ENCODE assay signal across 12 cellular contexts in the genomic region with DNA sequence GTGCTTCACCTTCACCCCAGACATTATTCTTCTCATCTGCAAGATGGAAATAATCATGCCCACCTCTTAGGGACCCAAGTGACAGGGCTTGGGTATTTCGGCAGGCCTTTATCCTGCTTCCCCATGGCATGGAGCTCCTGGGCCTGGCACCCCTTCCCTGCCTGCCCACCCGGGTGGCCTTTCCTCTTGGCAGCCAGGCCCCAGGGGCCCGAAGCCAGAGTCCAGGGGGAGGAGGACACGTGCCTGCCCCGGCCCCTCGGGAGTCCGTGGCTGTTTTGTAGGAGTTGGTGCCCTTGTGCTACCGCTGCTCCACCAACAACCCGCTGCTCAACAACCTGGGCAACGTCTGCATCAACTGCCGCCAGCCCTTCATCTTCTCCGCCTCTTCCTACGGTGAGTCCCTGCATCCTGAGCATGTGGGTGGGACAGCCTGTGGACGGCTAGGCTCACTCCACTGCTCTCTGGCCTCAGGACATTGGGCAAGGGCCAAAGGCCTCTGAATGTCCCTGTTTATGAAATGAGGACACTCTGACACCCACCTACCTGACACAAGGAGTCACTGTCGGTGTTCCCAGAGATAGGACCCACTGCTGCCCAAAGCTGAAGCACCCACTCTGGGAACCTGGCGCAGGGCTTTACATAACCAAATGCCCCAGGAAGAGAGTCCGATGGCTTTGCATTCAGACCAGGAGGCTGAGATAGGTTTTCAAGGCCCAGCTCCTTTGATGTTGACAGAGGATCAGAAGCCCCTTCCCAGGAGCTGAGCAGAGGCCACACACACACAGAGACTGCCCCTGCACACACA. TPM values are rescaled to one million over a fixed set of nuclear protein-coding genes. Genes with fewer than 3 reads are reported as not detected.
DNase-seq lines count a peak whose midpoint lies in the region; ATAC-seq, FAIRE-seq and TF ChIP-seq lines count a peak whose summit lies in the region.
"Not testable (repeated sequence)": the region's sequence is repeated elsewhere in the genome, so short reads cannot be mapped to it uniquely, and the experiment has no call there.
"Had no signal": no experiment of that assay in that cellular context is flagged by ENCODE, and none has a peak within 500 bp of the region (broad histone marks: within the 10 kb centered on the region; RNA-seq: fewer than 3 reads in every experiment).

No MANE protein-coding gene starts in this region.

- TF ChIP-seq EP300 in A549 (IDR thresholded peaks at IDR 0.05); upper lobe of left lung (IDR thresholded peaks at IDR 0.05): not testable (repeated sequence)

- H3K79me2 ChIP-seq in neural progenitor cell (ENCODE audit: low read depth) = peaks cover 40% of the 10 kb centered on the region

- H3K4me1 Mint-ChIP-seq in activated naive CD8-positive, alpha-beta T cell treated with anti-CD3 and anti-CD28 coated beads for 36 hours = peaks cover 19% of the 10 kb centered on the region
- H3K4me1 Mint-ChIP-seq in effector memory CD8-positive, alpha-beta T cell (ENCODE audit: low read depth in 2 of 2) = peaks cover 28 to 30% of the 10 kb centered on the region in 2 donors
- peaks cover 28% of the 10 kb centered on the region for H3K4me1 Mint-ChIP-seq in neural progenitor cell

- CTCF ChIA-PET in A549 (lab: Yijun Ruan, JAX) = interaction anchor here (0.6 kb wide), 1 partner anchor 79 kb away, joined by 4 read pairs; no protein-coding TSS in a partner anchor

- H4K20me1 ChIP-seq in neural progenitor cell (ENCODE audit: low read depth) = peaks cover 22% of the 10 kb centered on the region

- H3K36me3 Mint-ChIP-seq in activated naive CD8-positive, alpha-beta T cell treated with anti-CD3 and anti-CD28 coated beads for 36 hours = peaks cover 25% of the 10 kb centered on the region
- H3K36me3 Mint-ChIP-seq in effector memory CD8-positive, alpha-beta T cell (ENCODE audit: insufficient read depth) = peaks cover 50% of the 10 kb centered on the region
- peaks cover 11% of the 10 kb centered on the region for H3K36me3 Mint-ChIP-seq in neural progenitor cell

- H3K4me1 ChIP-seq in A549 (peaks cover 78% of the 10 kb centered on the region), NT2/D1 (ENCODE audit: insufficient read depth, insufficient read length) (peaks cover 11% of the 10 kb centered on the region), left ventricle myocardium inferior (peaks cover 71% of the 10 kb centered on the region), right lobe of liver (peaks cover 0 to 30% (median 2%) of the 10 kb centered on the region in 4 donors), upper lobe of left lung (peaks cover 23 to 65% (median 26%) of the 10 kb centered on the region in 4 donors)
- H3K4me1 ChIP-seq in neural progenitor cell = not testable (repeated sequence)

- peak overlapping the region; percentile 29 for H3K27ac Mint-ChIP-seq in activated naive CD8-positive, alpha-beta T cell treated with anti-CD3 and anti-CD28 coated beads for 36 hours
- H3K27ac Mint-ChIP-seq in effector memory CD8-positive, alpha-beta T cell = peak overlapping the region; percentile 23 to 54
- H3K27ac Mint-ChIP-seq in neural progenitor cell = peak overlapping the region; percentile 2

- H3K27me3 ChIP-seq in NT2/D1 (ENCODE audit: insufficient read depth, insufficient read length); left ventricle myocardium inferior (ENCODE audit: low read depth); right lobe of liver; neural progenitor cell; upper lobe of left lung: not testable (repeated sequence)

- TF ChIP-seq RAD21 in A549 (conservative IDR thresholded peaks at IDR 0.05 in 1 of 2, IDR thresholded peaks at IDR 0.05 in 1 of 2) = not testable (repeated sequence)

- TF ChIP-seq CTCF in A549 (IDR thresholded peaks at IDR 0.05); left ventricle myocardium inferior (IDR thresholded peaks at IDR 0.05; ENCODE audit: borderline replicate concordance); right lobe of liver (IDR thresholded peaks at IDR 0.05); neural progenitor cell (IDR thresholded peaks at IDR 0.05); upper lobe of left lung (IDR thresholded peaks at IDR 0.05): not testable (repeated sequence)

- H3K9ac ChIP-seq in NT2/D1 (ENCODE audit: insufficient read length, low read depth) = peak overlapping the region; percentile 57
- not testable (repeated sequence) for H3K9ac ChIP-seq in neural progenitor cell

- TF ChIP-seq POLR2A in A549 (IDR thresholded peaks at IDR 0.05; ENCODE audit: low read length); right lobe of liver (IDR thresholded peaks at IDR 0.05); upper lobe of left lung (IDR thresholded peaks at IDR 0.05): not testable (repeated sequence)

- H3K36me3 ChIP-seq in NT2/D1 (ENCODE audit: insufficient read depth, insufficient read length, low read length) (peaks cover 82% of the 10 kb centered on the region), left ventricle myocardium inferior (peaks cover 52% of the 10 kb centered on the region), right lobe of liver (peaks cover 0 to 26% (median 6%) of the 10 kb centered on the region in 4 donors), upper lobe of left lung (peaks cover 0 to 62% (median 32%) of the 10 kb centered on the region in 4 donors)
- H3K36me3 ChIP-seq in neural progenitor cell = not testable (repeated sequence)

- WGBS in A549 (ENCODE audit: missing lambda C conversion rate) = 86% methylated on average over 5 of the region's 17 CpGs
- whole genome bisulfite sequencing in right lobe of liver (ENCODE audit: insufficient coverage, low coverage, low lambda C conversion rate, missing lambda C conversion rate) = 49% methylated on average over 4 of the region's 17 CpGs
- 80 to 100% methylated on average over 4 of the region's 17 CpGs for WGBS in upper lobe of left lung, 2 donors

- not testable (repeated sequence) for H3K4me3 ChIP-seq in A549; NT2/D1 (ENCODE audit: insufficient read length, low read depth); left ventricle myocardium inferior; right lobe of liver; neural progenitor cell; upper lobe of left lung

- H3K4me2 ChIP-seq in A549 = 0 out of 3 replicates have a peak overlapping the region, but pooled peaks have one; percentile 30
- H3K4me2 ChIP-seq in neural progenitor cell = not testable (repeated sequence)

- H3K9me3 ChIP-seq in A549; NT2/D1 (ENCODE audit: insufficient read depth, low read length); left ventricle myocardium inferior (replicated peaks); right lobe of liver; neural progenitor cell (ENCODE audit: low read depth); upper lobe of left lung: not testable (repeated sequence)

- H3K9me3 Mint-ChIP-seq in activated naive CD8-positive, alpha-beta T cell treated with anti-CD3 and anti-CD28 coated beads for 36 hours; effector memory CD8-positive, alpha-beta T cell; neural progenitor cell: not testable (repeated sequence)

- H3K27ac ChIP-seq in A549 (peak overlapping the region; percentile 86 to 95; a peak in 5 of 6 replicates), left ventricle myocardium inferior (replicated peaks) (peak overlapping the region; percentile 33), upper lobe of left lung (peak overlapping the region in 3 of 4 donors; percentile 44 to 48 (median 46))
- H3K27ac ChIP-seq in right lobe of liver, neural progenitor cell: not testable (repeated sequence)

- intact Hi-C loops in left ventricle myocardium inferior (cut with micrococcal nuclease); right lobe of liver (cut with DNase I): not testable (repeated sequence)

- not testable (repeated sequence) for ATAC-seq in A549; effector memory CD8-positive, alpha-beta T cell (replicated peaks); upper lobe of left lung (ENCODE audit: low FRiP score in 2 of 2)
- ATAC-seq in right lobe of liver = peak in 3 of 4 donors; percentile 51

- POLR2A ChIA-PET in A549 (lab: Yijun Ruan, JAX) = not testable (repeated sequence)

- not testable (repeated sequence) for H3K27me3 Mint-ChIP-seq in activated naive CD8-positive, alpha-beta T cell treated with anti-CD3 and anti-CD28 coated beads for 36 hours; effector memory CD8-positive, alpha-beta T cell; neural progenitor cell (ENCODE audit: insufficient read depth, low read depth)

- not testable (repeated sequence) for DNase-seq in A549 (ENCODE audit: low read depth in 1 of 2, low spot score in 1 of 2); NT2/D1 (ENCODE audit: low read depth, low spot score); activated naive CD8-positive, alpha-beta T cell treated with anti-CD3 and anti-CD28 coated beads for 36 hours; effector memory CD8-positive, alpha-beta T cell; left ventricle myocardium inferior; right lobe of liver; neural progenitor cell (ENCODE audit: low spot score); upper lobe of left lung

- H2AFZ ChIP-seq in neural progenitor cell (replicated peaks) = not testable (repeated sequence)

- FAIRE-seq in A549 (lab: Jason Lieb, UNC) = not testable (repeated sequence)

- not testable (repeated sequence) for H3F3A ChIP-seq in neural progenitor cell (ENCODE audit: low read depth)

- not testable (repeated sequence) for H3K4me3 Mint-ChIP-seq in activated naive CD8-positive, alpha-beta T cell treated with anti-CD3 and anti-CD28 coated beads for 36 hours; effector memory CD8-positive, alpha-beta T cell; neural progenitor cell

RNA-seq across cellular contexts. Expression of gene EFCAB12, which starts 34.5 kb away (rescaled TPM):
- 0.62 and 0.82 TPM in 2 replicates for polyA plus RNA-seq in A549 (2011; rRNA removed)
- polyA plus RNA-seq in A549 (2012; cell fraction: cytosol; rRNA removed) = 0.53 and 0.56 TPM in 2 replicates
- polyA plus RNA-seq in A549 (2012; cell fraction: nucleus; rRNA removed) = 2.4 and 2.8 TPM in 2 replicates
- 0.81 to 1.4 TPM (median 1.1 TPM) in 3 replicates for polyA plus RNA-seq in A549 (2017; fragmentation: RNase III; extraction: RNeasy Plus Mini Kit Qiagen cat#74134 plus additional on column Dnase treatment)
- 1.2 and 1.7 TPM in 2 replicates for polyA minus RNA-seq in A549 (2011; rRNA and poly(A)+ RNA removed)
- under 1 TPM; 0.24 to 0.39 TPM for total RNA-seq in activated naive CD8-positive, alpha-beta T cell treated with anti-CD3 and anti-CD28 coated beads for 36 hours
- not detected for total RNA-seq in left ventricle myocardium inferior
- 1 to 10 TPM in 5 of 6 experiments, under 1 TPM in 1; 0.26 to 4.7 (median 2.0) TPM for total RNA-seq in right lobe of liver
- total RNA-seq in neural progenitor cell (ENCODE audit: low replicate concordance) = 0.13 and 0.22 TPM in 2 replicates
- total RNA-seq in upper lobe of left lung = 10 to 100 TPM in 1 of 6 donors, 1 to 10 TPM in 4, under 1 TPM in 1; 0.72 to 10.5 (median 5.1) TPM
- total RNA-seq: Daoy, GM23248, HT1080 had no signal
- polyA plus RNA-seq: CD14-positive monocyte, GM23248 had no signal

RNA-seq across cellular contexts. Expression of gene MBD4, which starts 45.8 kb away (rescaled TPM):
- polyA plus RNA-seq in A549 (2011; rRNA removed) (38.2 and 49.7 TPM in 2 replicates), A549 (2017; fragmentation: RNase III; extraction: RNeasy Plus Mini Kit Qiagen cat#74134 plus additional on column Dnase treatment) (26.4 to 32.7 TPM (median 31.4 TPM) in 3 replicates)
- polyA plus RNA-seq in A549 (2012; cell fraction: cytosol; rRNA removed) = 12.4 and 13.5 TPM in 2 replicates
- 12.8 and 17.9 TPM in 2 replicates for polyA plus RNA-seq in A549 (2012; cell fraction: nucleus; rRNA removed)
- polyA minus RNA-seq in A549 (2011; rRNA and poly(A)+ RNA removed) = 8.2 and 9.5 TPM in 2 replicates
- total RNA-seq in activated naive CD8-positive, alpha-beta T cell treated with anti-CD3 and anti-CD28 coated beads for 36 hours = 10 to 100 TPM; 48.2 to 51.1 TPM
- total RNA-seq in left ventricle myocardium inferior (18.8 TPM), right lobe of liver (10 to 100 TPM; 16.9 to 26.1 (median 25.3) TPM), neural progenitor cell (ENCODE audit: low replicate concordance) (35.0 and 46.3 TPM in 2 replicates), upper lobe of left lung (10 to 100 TPM; 22.3 to 43.2 (median 34.6) TPM)

RNA-seq across cellular contexts. Expression of gene IFT122, which starts 46.1 kb away (rescaled TPM):
- polyA plus RNA-seq in A549 (2011; rRNA removed) (17.1 and 20.3 TPM in 2 replicates), A549 (2017; fragmentation: RNase III; extraction: RNeasy Plus Mini Kit Qiagen cat#74134 plus additional on column Dnase treatment) (15.0 to 16.8 TPM (median 15.1 TPM) in 3 replicates)
- polyA plus RNA-seq in A549 (2012; cell fraction: cytosol; rRNA removed) = 19.0 and 19.7 TPM in 2 replicates
- 78.1 and 111 TPM in 2 replicates for polyA plus RNA-seq in A549 (2012; cell fraction: nucleus; rRNA removed)
- polyA minus RNA-seq in A549 (2011; rRNA and poly(A)+ RNA removed) = 38.7 and 44.4 TPM in 2 replicates
- total RNA-seq in activated naive CD8-positive, alpha-beta T cell treated with anti-CD3 and anti-CD28 coated beads for 36 hours = 10 to 100 TPM; 14.9 to 15.6 TPM
- total RNA-seq in left ventricle myocardium inferior (16.5 TPM), right lobe of liver (10 to 100 TPM in 4 of 6 experiments, 1 to 10 TPM in 2; 7.1 to 16.8 (median 11.5) TPM), neural progenitor cell (ENCODE audit: low replicate concordance) (31.8 and 48.0 TPM in 2 replicates), upper lobe of left lung (100 to 1,000 TPM in 1 of 6 donors, 10 to 100 TPM in 5; 23.7 to 126 (median 29.1) TPM)
